1 cellular context compared by ENCODE assay signal in genomic region chr5:180860887-180861822, GRCh38.
A peak's percentile ranks its signal among the peaks of the same experiment; 100 is the strongest.
TF ChIP-seq lines count a peak whose summit lies in the region.

ZFP62 (minus strand) TSS chr5:180861276; CDS start chr5:180861219, 57 bp downstream.

TF ChIP-seq in HepG2, 621 proteins besides CTCF, POLR2A, EP300 and RAD21 (continued from another document and continues in another):
- peak; percentile 90 for TF ChIP-seq ZNF407 (CRISPR knock-in tag; IDR thresholded peaks at IDR 0.05; ENCODE audit: not compliant biosample characterization)
- peak; percentile 47; the same call in 1 of the 2 replicates for TF ChIP-seq ZBTB7A (CRISPR knock-in tag; IDR thresholded peaks at IDR 0.05)
- peak; percentile 85 for TF ChIP-seq ZFX (CRISPR knock-in tag; IDR thresholded peaks at IDR 0.05; ENCODE audit: low read depth)
- peak; percentile 29 for TF ChIP-seq XRCC5 (optimal IDR thresholded peaks at IDR 0.05; ENCODE audit: low read length)
- TF ChIP-seq HMG20A (CRISPR knock-in tag; IDR thresholded peaks at IDR 0.05; ENCODE audit: borderline replicate concordance) = no peak
- TF ChIP-seq CBFB (CRISPR knock-in tag; IDR thresholded peaks at IDR 0.05) = peak; percentile 34; the same call in 1 of the 2 replicates
- no peak for TF ChIP-seq ZNF10 (CRISPR knock-in tag; IDR thresholded peaks at IDR 0.05; ENCODE audit: borderline replicate concordance, low read depth)
- TF ChIP-seq ZNF547 (CRISPR knock-in tag; IDR thresholded peaks at IDR 0.05) = peak; percentile 65; the same call in 1 of the 2 replicates
- TF ChIP-seq ZNF550 (CRISPR knock-in tag; IDR thresholded peaks at IDR 0.05; ENCODE audit: borderline replicate concordance) = no peak
- TF ChIP-seq HNF1B (CRISPR knock-in tag; IDR thresholded peaks at IDR 0.05) = no peak
- TF ChIP-seq ZNF703 (CRISPR knock-in tag; IDR thresholded peaks at IDR 0.05; ENCODE audit: borderline replicate concordance) = peak; percentile 64; the same call in 1 of the 2 replicates
- TF ChIP-seq PTBP1 (IDR thresholded peaks at IDR 0.05; ENCODE audit: low read depth, low read length, poor library complexity, severe bottlenecking) = no peak
- TF ChIP-seq ZNF317 (CRISPR knock-in tag; IDR thresholded peaks at IDR 0.05) = peak; percentile 46; the same call in 1 of the 2 replicates
- TF ChIP-seq ZNF564 (CRISPR knock-in tag; IDR thresholded peaks at IDR 0.05) = peak; percentile 34; the same call in 1 of the 2 replicates
- no peak for TF ChIP-seq HNRNPLL (IDR thresholded peaks at IDR 0.05; ENCODE audit: low read depth, low read length, poor library complexity, severe bottlenecking)
- 0 out of 2 replicates have a peak, but pooled peaks have one; percentile 45 for TF ChIP-seq SNAPC5 (CRISPR knock-in tag; IDR thresholded peaks at IDR 0.05; ENCODE audit: borderline replicate concordance)
- no peak for TF ChIP-seq ZNF256 (CRISPR knock-in tag; conservative IDR thresholded peaks at IDR 0.05)
- TF ChIP-seq BCL3 (CRISPR knock-in tag; IDR thresholded peaks at IDR 0.05) = peak; percentile 76; the same call in 1 of the 2 replicates
- TF ChIP-seq CCDC6 (CRISPR knock-in tag; IDR thresholded peaks at IDR 0.05) = 0 out of 2 replicates have a peak, but pooled peaks have one; percentile 55
- peak; percentile 72; the same call in 1 of the 2 replicates for TF ChIP-seq TMF1 (CRISPR knock-in tag; IDR thresholded peaks at IDR 0.05; ENCODE audit: low read depth)
- no peak for TF ChIP-seq USF2 (IDR thresholded peaks at IDR 0.05; ENCODE audit: low read depth, low read length)
- peak; percentile 59; the same call in 1 of the 2 replicates for TF ChIP-seq USF2 (CRISPR knock-in tag; IDR thresholded peaks at IDR 0.05; ENCODE audit: borderline replicate concordance)
- TF ChIP-seq ZC3H13 (CRISPR knock-in tag; IDR thresholded peaks at IDR 0.05) = no peak
- no peak for TF ChIP-seq ZBTB39 (CRISPR knock-in tag; IDR thresholded peaks at IDR 0.05)
- no peak for TF ChIP-seq ZNF878 (CRISPR knock-in tag; IDR thresholded peaks at IDR 0.05)
- TF ChIP-seq E2F5 (CRISPR knock-in tag; conservative IDR thresholded peaks at IDR 0.05) = no peak
- TF ChIP-seq KLF12 (CRISPR knock-in tag; IDR thresholded peaks at IDR 0.05; ENCODE audit: borderline replicate concordance) = peak; percentile 76; the same call in 1 of the 2 replicates
- TF ChIP-seq IRF2 (CRISPR knock-in tag; IDR thresholded peaks at IDR 0.05) = 0 out of 2 replicates have a peak, but pooled peaks have one; percentile 17
- TF ChIP-seq ATF4 (CRISPR knock-in tag; IDR thresholded peaks at IDR 0.05) = no peak
- TF ChIP-seq THRA (CRISPR knock-in tag; IDR thresholded peaks at IDR 0.05; ENCODE audit: borderline replicate concordance) = no peak
- TF ChIP-seq CCAR2 (optimal IDR thresholded peaks at IDR 0.05; ENCODE audit: low read depth, low read length) = no peak
- TF ChIP-seq ZMYM2 (CRISPR knock-in tag; IDR thresholded peaks at IDR 0.05) = no peak
- peak; percentile 57 for TF ChIP-seq ESRRA (CRISPR knock-in tag; IDR thresholded peaks at IDR 0.05; ENCODE audit: low read depth)
